ENCODE assay signal across 1 cellular context in the genomic region with DNA sequence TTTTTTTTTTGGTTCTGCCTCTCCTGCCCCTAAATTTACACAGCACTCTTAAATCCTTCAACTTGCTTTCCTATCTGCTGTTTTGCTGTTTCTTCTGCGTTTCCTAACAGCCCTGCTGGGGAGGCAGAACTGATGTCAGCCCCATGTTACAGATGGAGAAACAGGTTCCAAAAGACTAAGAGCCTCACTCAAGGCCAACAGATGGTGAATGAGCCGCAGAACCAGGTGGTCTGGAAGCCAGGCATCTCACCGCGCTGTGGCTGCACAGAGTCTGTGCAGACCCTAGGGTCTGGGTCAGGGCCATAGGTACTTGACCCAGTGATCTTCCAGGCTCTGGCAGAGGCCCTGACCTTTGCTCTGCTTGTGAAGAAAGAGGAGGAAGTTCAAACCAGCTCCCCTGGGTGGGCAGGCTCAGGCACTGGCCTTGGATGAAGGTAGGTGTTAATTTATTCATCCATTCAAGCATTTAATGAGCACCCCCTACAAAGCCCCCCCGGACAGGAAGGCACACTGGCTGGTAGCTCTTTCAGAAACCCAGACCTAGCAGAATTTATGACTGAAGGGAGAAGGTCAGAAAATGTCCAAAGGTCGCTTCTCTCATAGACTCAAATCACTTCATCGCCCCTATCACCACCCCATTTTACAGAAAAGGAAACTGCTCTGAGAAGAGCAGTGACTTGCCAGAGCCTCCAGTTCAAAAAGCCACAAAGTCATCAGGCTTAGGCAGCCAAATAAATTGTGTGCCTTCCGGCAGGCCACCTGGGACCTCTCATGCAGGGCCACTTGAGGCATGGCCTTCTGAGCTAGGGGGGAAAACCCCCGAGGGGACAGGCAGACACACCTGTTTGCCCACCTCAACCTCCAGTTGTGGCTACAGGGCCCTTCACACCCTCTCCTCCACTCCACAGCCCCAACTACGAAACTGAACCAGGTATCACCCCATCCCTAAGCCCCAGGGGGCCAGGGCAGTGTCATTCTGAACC.
TF ChIP-seq lines count a peak whose summit lies in the region.

No MANE protein-coding gene starts in this region.

TF ChIP-seq in H1, 55 proteins besides CTCF, POLR2A, EP300 and RAD21:
- TF ChIP-seq CEBPB (IDR thresholded peaks at IDR 0.05; ENCODE audit: low read depth, low read length) (no peak), KDM4A (IDR thresholded peaks at IDR 0.05; ENCODE audit: low read depth, low read length, severe bottlenecking) (no peak), TBP (IDR thresholded peaks at IDR 0.05; ENCODE audit: low read depth, low read length) (no peak), FOSL1 (IDR thresholded peaks at IDR 0.05; ENCODE audit: insufficient read depth, low read depth, low read length) (no peak), RBBP5 (IDR thresholded peaks at IDR 0.05; ENCODE audit: borderline replicate concordance, low read depth, low read length) (no peak), GTF2F1 (IDR thresholded peaks at IDR 0.05; ENCODE audit: borderline replicate concordance, low read depth, low read length) (no peak), NRF1 (IDR thresholded peaks at IDR 0.05; ENCODE audit: low read depth, low read length) (no peak), NANOG (IDR thresholded peaks at IDR 0.05; ENCODE audit: insufficient read depth, low read depth, low read length, poor library complexity, severe bottlenecking) (no peak), TEAD4 (IDR thresholded peaks at IDR 0.05; ENCODE audit: low read depth, low read length) (no peak), JUND (IDR thresholded peaks at IDR 0.05; ENCODE audit: low read length) (no peak), JUN (IDR thresholded peaks at IDR 0.05; ENCODE audit: low read depth, low read length) (no peak), PHF8 (conservative IDR thresholded peaks at IDR 0.05; ENCODE audit: low read depth, low read length) (no peak), EZH2 (IDR thresholded peaks at IDR 0.05; ENCODE audit: low read depth, low read length, severe bottlenecking) (no peak), CHD1 (IDR thresholded peaks at IDR 0.05; ENCODE audit: low read depth, low read length) (no peak), ATF3 (IDR thresholded peaks at IDR 0.05; ENCODE audit: insufficient read depth, low read depth, low read length) (no peak)
- TF ChIP-seq, protein P1, sequence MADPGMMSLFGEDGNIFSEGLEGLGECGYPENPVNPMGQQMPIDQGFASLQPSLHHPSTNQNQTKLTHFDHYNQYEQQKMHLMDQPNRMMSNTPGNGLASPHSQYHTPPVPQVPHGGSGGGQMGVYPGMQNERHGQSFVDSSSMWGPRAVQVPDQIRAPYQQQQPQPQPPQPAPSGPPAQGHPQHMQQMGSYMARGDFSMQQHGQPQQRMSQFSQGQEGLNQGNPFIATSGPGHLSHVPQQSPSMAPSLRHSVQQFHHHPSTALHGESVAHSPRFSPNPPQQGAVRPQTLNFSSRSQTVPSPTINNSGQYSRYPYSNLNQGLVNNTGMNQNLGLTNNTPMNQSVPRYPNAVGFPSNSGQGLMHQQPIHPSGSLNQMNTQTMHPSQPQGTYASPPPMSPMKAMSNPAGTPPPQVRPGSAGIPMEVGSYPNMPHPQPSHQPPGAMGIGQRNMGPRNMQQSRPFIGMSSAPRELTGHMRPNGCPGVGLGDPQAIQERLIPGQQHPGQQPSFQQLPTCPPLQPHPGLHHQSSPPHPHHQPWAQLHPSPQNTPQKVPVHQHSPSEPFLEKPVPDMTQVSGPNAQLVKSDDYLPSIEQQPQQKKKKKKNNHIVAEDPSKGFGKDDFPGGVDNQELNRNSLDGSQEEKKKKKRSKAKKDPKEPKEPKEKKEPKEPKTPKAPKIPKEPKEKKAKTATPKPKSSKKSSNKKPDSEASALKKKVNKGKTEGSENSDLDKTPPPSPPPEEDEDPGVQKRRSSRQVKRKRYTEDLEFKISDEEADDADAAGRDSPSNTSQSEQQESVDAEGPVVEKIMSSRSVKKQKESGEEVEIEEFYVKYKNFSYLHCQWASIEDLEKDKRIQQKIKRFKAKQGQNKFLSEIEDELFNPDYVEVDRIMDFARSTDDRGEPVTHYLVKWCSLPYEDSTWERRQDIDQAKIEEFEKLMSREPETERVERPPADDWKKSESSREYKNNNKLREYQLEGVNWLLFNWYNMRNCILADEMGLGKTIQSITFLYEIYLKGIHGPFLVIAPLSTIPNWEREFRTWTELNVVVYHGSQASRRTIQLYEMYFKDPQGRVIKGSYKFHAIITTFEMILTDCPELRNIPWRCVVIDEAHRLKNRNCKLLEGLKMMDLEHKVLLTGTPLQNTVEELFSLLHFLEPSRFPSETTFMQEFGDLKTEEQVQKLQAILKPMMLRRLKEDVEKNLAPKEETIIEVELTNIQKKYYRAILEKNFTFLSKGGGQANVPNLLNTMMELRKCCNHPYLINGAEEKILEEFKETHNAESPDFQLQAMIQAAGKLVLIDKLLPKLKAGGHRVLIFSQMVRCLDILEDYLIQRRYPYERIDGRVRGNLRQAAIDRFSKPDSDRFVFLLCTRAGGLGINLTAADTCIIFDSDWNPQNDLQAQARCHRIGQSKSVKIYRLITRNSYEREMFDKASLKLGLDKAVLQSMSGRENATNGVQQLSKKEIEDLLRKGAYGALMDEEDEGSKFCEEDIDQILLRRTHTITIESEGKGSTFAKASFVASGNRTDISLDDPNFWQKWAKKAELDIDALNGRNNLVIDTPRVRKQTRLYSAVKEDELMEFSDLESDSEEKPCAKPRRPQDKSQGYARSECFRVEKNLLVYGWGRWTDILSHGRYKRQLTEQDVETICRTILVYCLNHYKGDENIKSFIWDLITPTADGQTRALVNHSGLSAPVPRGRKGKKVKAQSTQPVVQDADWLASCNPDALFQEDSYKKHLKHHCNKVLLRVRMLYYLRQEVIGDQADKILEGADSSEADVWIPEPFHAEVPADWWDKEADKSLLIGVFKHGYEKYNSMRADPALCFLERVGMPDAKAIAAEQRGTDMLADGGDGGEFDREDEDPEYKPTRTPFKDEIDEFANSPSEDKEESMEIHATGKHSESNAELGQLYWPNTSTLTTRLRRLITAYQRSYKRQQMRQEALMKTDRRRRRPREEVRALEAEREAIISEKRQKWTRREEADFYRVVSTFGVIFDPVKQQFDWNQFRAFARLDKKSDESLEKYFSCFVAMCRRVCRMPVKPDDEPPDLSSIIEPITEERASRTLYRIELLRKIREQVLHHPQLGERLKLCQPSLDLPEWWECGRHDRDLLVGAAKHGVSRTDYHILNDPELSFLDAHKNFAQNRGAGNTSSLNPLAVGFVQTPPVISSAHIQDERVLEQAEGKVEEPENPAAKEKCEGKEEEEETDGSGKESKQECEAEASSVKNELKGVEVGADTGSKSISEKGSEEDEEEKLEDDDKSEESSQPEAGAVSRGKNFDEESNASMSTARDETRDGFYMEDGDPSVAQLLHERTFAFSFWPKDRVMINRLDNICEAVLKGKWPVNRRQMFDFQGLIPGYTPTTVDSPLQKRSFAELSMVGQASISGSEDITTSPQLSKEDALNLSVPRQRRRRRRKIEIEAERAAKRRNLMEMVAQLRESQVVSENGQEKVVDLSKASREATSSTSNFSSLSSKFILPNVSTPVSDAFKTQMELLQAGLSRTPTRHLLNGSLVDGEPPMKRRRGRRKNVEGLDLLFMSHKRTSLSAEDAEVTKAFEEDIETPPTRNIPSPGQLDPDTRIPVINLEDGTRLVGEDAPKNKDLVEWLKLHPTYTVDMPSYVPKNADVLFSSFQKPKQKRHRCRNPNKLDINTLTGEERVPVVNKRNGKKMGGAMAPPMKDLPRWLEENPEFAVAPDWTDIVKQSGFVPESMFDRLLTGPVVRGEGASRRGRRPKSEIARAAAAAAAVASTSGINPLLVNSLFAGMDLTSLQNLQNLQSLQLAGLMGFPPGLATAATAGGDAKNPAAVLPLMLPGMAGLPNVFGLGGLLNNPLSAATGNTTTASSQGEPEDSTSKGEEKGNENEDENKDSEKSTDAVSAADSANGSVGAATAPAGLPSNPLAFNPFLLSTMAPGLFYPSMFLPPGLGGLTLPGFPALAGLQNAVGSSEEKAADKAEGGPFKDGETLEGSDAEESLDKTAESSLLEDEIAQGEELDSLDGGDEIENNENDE (IDR thresholded peaks at IDR 0.05; ENCODE audit: insufficient replicate concordance, low read length): no peak
